1 cellular context compared by ENCODE assay signal in the genomic region with DNA sequence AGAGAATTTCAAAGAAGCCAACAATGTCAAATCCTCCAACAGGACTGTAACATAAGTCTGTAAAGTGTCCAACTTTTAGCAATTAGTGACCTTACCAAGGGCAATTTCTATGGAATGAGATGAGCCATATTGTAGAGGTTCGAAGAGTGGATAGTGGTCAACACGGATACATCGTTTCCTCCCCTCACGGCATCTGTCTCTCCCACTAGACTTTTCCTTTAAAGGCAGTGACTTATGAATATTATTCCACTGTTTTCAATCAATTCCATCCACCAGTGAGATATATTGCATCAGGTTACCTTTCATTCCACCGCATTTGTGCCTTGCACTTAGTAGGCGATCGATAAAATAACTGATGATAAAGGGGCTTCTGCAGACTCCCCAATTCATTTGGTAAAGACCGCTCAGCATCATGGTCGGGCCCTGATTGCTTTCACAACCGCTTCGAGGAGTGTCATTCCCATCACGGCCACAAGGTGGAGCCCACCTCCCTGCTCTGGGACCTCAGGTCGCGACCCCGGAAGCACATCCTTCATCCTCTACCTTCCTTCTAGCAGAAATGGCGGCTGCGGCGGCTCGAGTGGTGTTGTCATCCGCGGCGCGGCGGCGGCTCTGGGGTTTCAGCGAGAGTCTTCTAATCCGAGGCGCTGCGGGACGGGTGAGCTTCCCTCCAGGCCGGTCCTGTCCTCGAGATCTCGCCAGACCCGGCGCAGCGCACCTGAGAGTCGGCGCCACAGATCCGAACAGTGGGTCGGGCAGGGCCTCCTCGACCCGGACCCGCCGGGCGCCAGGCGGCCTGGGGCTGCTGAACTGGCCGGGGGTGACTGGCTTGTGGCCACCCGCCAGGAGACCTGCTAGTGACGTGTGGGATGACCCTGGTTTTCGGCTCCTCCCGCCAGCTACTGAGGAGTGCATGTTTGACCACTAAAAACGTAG.
TF ChIP-seq lines count a peak whose summit lies in the region.

A gene with protein sequence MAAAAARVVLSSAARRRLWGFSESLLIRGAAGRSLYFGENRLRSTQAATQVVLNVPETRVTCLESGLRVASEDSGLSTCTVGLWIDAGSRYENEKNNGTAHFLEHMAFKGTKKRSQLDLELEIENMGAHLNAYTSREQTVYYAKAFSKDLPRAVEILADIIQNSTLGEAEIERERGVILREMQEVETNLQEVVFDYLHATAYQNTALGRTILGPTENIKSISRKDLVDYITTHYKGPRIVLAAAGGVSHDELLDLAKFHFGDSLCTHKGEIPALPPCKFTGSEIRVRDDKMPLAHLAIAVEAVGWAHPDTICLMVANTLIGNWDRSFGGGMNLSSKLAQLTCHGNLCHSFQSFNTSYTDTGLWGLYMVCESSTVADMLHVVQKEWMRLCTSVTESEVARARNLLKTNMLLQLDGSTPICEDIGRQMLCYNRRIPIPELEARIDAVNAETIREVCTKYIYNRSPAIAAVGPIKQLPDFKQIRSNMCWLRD (plus strand): TSS at position 535 of the 936 bp plus-strand sequence. CDS start 25 bp downstream, at position 560.

TF ChIP-seq in K562, 482 proteins besides CTCF, POLR2A, EP300 and RAD21 (continued from another document and continues in another):
- TF ChIP-seq TCF7 (IDR thresholded peaks at IDR 0.05; ENCODE audit: borderline replicate concordance) (0 out of 2 replicates have a peak, but pooled peaks have one; percentile 18), TEAD1 (CRISPR knock-in tag; IDR thresholded peaks at IDR 0.05) (peak; percentile 67 to 85; a peak in 2 of 4 replicates), BRD4 (IDR thresholded peaks at IDR 0.05) (0 out of 2 replicates have a peak, but pooled peaks have one; percentile 57), FOXM1 (IDR thresholded peaks at IDR 0.05; ENCODE audit: low read depth) (0 out of 2 replicates have a peak, but pooled peaks have one; percentile 24), FOXM1 (CRISPR knock-in tag; IDR thresholded peaks at IDR 0.05; ENCODE audit: low read depth) (no peak; the same call in 1 of the 2 replicates), KAT2B (IDR thresholded peaks at IDR 0.05; ENCODE audit: low read depth, low read length) (no peak), CHD2 (IDR thresholded peaks at IDR 0.05; ENCODE audit: low read depth, low read length) (no peak), ZNF695 (CRISPR knock-in tag; IDR thresholded peaks at IDR 0.05) (no peak), BHLHE40 (IDR thresholded peaks at IDR 0.05; ENCODE audit: low read length) (0 out of 2 replicates have a peak, but pooled peaks have one; percentile 20), HNRNPK (IDR thresholded peaks at IDR 0.05; ENCODE audit: low read depth, low read length, poor library complexity, severe bottlenecking) (no peak), PML (IDR thresholded peaks at IDR 0.05; ENCODE audit: low read length) (peak; percentile 59; the same call in 1 of the 2 replicates), MCM3 (IDR thresholded peaks at IDR 0.05) (no peak), KDM5B (IDR thresholded peaks at IDR 0.05; ENCODE audit: insufficient replicate concordance, low read depth, low read length) (peak; percentile 70), NONO (IDR thresholded peaks at IDR 0.05; ENCODE audit: low read depth in 2 of 2, low read length in 1 of 2) (peak; percentile 50 to 54; a peak in 2 of 4 replicates), GABPB1 (CRISPR knock-in tag; IDR thresholded peaks at IDR 0.05) (peak; percentile 99), SREBF1 (IDR thresholded peaks at IDR 0.05; ENCODE audit: borderline replicate concordance, low read depth, low read length) (peak; percentile 38; the same call in 1 of the 2 replicates), POLR3G (IDR thresholded peaks at IDR 0.05; ENCODE audit: extremely low read depth, insufficient read length, insufficient replicate concordance) (no peak), DDX20 (tag; IDR thresholded peaks at IDR 0.05; ENCODE audit: low read depth) (no peak), MEF2A (IDR thresholded peaks at IDR 0.05; ENCODE audit: control insufficient read depth, low read depth, low read length) (no peak), RAD51 (IDR thresholded peaks at IDR 0.05; ENCODE audit: borderline replicate concordance, low read depth) (no peak), NR2C1 (IDR thresholded peaks at IDR 0.05) (peak; percentile 100), NR2C1 (tag; IDR thresholded peaks at IDR 0.05) (peak; percentile 100), ZNF507 (tag; conservative IDR thresholded peaks at IDR 0.05) (no peak), CC2D1A (IDR thresholded peaks at IDR 0.05) (peak; percentile 83; the same call in 1 of the 2 replicates), ZNF76 (CRISPR knock-in tag; IDR thresholded peaks at IDR 0.05; ENCODE audit: borderline replicate concordance) (no peak)
- TF ChIP-seq, protein P1, sequence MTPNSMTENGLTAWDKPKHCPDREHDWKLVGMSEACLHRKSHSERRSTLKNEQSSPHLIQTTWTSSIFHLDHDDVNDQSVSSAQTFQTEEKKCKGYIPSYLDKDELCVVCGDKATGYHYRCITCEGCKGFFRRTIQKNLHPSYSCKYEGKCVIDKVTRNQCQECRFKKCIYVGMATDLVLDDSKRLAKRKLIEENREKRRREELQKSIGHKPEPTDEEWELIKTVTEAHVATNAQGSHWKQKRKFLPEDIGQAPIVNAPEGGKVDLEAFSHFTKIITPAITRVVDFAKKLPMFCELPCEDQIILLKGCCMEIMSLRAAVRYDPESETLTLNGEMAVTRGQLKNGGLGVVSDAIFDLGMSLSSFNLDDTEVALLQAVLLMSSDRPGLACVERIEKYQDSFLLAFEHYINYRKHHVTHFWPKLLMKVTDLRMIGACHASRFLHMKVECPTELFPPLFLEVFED (CRISPR knock-in tag; conservative IDR thresholded peaks at IDR 0.05), result peak; percentile 62; the same call in 1 of the 2 replicates
- TF ChIP-seq, protein P2, sequence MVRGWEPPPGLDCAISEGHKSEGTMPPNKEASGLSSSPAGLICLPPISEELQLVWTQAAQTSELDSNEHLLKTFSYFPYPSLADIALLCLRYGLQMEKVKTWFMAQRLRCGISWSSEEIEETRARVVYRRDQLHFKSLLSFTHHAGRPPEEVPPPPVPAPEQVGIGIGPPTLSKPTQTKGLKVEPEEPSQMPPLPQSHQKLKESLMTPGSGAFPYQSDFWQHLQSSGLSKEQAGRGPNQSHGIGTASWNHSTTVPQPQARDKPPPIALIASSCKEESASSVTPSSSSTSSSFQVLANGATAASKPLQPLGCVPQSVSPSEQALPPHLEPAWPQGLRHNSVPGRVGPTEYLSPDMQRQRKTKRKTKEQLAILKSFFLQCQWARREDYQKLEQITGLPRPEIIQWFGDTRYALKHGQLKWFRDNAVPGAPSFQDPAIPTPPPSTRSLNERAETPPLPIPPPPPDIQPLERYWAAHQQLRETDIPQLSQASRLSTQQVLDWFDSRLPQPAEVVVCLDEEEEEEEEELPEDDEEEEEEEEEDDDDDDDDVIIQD (CRISPR knock-in tag; IDR thresholded peaks at IDR 0.05), result no peak
- TF ChIP-seq, protein P3, sequence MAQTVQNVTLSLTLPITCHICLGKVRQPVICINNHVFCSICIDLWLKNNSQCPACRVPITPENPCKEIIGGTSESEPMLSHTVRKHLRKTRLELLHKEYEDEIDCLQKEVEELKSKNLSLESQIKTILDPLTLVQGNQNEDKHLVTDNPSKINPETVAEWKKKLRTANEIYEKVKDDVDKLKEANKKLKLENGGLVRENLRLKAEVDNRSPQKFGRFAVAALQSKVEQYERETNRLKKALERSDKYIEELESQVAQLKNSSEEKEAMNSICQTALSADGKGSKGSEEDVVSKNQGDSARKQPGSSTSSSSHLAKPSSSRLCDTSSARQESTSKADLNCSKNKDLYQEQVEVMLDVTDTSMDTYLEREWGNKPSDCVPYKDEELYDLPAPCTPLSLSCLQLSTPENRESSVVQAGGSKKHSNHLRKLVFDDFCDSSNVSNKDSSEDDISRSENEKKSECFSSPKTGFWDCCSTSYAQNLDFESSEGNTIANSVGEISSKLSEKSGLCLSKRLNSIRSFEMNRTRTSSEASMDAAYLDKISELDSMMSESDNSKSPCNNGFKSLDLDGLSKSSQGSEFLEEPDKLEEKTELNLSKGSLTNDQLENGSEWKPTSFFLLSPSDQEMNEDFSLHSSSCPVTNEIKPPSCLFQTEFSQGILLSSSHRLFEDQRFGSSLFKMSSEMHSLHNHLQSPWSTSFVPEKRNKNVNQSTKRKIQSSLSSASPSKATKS (CRISPR knock-in tag; IDR thresholded peaks at IDR 0.05), result no peak
- TF ChIP-seq, protein P4, sequence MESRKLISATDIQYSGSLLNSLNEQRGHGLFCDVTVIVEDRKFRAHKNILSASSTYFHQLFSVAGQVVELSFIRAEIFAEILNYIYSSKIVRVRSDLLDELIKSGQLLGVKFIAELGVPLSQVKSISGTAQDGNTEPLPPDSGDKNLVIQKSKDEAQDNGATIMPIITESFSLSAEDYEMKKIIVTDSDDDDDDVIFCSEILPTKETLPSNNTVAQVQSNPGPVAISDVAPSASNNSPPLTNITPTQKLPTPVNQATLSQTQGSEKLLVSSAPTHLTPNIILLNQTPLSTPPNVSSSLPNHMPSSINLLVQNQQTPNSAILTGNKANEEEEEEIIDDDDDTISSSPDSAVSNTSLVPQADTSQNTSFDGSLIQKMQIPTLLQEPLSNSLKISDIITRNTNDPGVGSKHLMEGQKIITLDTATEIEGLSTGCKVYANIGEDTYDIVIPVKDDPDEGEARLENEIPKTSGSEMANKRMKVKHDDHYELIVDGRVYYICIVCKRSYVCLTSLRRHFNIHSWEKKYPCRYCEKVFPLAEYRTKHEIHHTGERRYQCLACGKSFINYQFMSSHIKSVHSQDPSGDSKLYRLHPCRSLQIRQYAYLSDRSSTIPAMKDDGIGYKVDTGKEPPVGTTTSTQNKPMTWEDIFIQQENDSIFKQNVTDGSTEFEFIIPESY (CRISPR knock-in tag; IDR thresholded peaks at IDR 0.05), result no peak; the same call in 1 of the 2 replicates
- TF ChIP-seq, protein P5, sequence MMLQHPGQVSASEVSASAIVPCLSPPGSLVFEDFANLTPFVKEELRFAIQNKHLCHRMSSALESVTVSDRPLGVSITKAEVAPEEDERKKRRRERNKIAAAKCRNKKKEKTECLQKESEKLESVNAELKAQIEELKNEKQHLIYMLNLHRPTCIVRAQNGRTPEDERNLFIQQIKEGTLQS (IDR thresholded peaks at IDR 0.05), result peak; percentile 62
- TF ChIP-seq, protein P5 (CRISPR knock-in tag; conservative IDR thresholded peaks at IDR 0.05), result peak; percentile 82
- TF ChIP-seq, protein P6, sequence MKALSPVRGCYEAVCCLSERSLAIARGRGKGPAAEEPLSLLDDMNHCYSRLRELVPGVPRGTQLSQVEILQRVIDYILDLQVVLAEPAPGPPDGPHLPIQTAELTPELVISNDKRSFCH (CRISPR knock-in tag; IDR thresholded peaks at IDR 0.05), result no peak
- TF ChIP-seq, protein P6 (tag; IDR thresholded peaks at IDR 0.05), result peak; percentile 67
- TF ChIP-seq, protein P7, sequence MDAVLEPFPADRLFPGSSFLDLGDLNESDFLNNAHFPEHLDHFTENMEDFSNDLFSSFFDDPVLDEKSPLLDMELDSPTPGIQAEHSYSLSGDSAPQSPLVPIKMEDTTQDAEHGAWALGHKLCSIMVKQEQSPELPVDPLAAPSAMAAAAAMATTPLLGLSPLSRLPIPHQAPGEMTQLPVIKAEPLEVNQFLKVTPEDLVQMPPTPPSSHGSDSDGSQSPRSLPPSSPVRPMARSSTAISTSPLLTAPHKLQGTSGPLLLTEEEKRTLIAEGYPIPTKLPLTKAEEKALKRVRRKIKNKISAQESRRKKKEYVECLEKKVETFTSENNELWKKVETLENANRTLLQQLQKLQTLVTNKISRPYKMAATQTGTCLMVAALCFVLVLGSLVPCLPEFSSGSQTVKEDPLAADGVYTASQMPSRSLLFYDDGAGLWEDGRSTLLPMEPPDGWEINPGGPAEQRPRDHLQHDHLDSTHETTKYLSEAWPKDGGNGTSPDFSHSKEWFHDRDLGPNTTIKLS (IDR thresholded peaks at IDR 0.05; ENCODE audit: borderline replicate concordance, low read depth), result peak; percentile 84
- TF ChIP-seq, protein P8, sequence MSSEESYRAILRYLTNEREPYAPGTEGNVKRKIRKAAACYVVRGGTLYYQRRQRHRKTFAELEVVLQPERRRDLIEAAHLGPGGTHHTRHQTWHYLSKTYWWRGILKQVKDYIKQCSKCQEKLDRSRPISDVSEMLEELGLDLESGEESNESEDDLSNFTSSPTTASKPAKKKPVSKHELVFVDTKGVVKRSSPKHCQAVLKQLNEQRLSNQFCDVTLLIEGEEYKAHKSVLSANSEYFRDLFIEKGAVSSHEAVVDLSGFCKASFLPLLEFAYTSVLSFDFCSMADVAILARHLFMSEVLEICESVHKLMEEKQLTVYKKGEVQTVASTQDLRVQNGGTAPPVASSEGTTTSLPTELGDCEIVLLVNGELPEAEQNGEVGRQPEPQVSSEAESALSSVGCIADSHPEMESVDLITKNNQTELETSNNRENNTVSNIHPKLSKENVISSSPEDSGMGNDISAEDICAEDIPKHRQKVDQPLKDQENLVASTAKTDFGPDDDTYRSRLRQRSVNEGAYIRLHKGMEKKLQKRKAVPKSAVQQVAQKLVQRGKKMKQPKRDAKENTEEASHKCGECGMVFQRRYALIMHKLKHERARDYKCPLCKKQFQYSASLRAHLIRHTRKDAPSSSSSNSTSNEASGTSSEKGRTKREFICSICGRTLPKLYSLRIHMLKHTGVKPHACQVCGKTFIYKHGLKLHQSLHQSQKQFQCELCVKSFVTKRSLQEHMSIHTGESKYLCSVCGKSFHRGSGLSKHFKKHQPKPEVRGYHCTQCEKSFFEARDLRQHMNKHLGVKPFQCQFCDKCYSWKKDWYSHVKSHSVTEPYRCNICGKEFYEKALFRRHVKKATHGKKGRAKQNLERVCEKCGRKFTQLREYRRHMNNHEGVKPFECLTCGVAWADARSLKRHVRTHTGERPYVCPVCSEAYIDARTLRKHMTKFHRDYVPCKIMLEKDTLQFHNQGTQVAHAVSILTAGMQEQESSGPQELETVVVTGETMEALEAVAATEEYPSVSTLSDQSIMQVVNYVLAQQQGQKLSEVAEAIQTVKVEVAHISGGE (CRISPR knock-in tag; IDR thresholded peaks at IDR 0.05), result peak in 1 of 3 experiments; percentile 84; a peak in 2 of 6 replicates
- TF ChIP-seq, protein P9, sequence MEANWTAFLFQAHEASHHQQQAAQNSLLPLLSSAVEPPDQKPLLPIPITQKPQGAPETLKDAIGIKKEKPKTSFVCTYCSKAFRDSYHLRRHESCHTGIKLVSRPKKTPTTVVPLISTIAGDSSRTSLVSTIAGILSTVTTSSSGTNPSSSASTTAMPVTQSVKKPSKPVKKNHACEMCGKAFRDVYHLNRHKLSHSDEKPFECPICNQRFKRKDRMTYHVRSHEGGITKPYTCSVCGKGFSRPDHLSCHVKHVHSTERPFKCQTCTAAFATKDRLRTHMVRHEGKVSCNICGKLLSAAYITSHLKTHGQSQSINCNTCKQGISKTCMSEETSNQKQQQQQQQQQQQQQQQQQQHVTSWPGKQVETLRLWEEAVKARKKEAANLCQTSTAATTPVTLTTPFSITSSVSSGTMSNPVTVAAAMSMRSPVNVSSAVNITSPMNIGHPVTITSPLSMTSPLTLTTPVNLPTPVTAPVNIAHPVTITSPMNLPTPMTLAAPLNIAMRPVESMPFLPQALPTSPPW (CRISPR knock-in tag; IDR thresholded peaks at IDR 0.05), result no peak; the same call in none of the 2 replicates
